Comparison of ENCODE assay signal across 24 cellular contexts in the genomic region with DNA sequence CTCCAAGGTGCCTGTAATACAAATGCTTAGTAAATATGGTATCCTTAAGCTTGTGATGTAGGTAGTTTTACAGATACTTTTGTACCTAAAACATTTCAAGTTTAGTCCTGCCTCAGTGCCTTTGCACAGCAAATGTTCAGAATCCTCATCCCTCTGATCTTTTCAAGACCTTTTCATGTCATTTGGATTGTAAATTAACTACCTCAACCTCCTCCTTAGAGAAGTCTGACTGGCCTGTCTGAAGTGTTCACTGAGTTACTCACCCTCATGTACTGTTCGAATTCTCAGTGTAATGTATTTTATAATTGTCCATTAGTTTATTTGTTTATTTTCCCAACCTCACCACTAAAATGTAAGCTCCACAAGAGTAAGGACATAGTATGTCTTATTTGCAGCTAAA.
DNase-seq lines count a peak whose midpoint lies in the region; ATAC-seq, FAIRE-seq and TF ChIP-seq lines count a peak whose summit lies in the region.
"Had no signal": no experiment of that assay in that cellular context is flagged by ENCODE, and none has a peak within 500 bp of the region (broad histone marks: within the 10 kb centered on the region; RNA-seq: fewer than 3 reads in every experiment).

No MANE protein-coding gene starts in this region.

- FAIRE-seq in RCC 7860 (lab: Jason Lieb, UNC) = peak; percentile 85
- FAIRE-seq: G401.6, HTR-8/SVneo had no signal

- intact Hi-C loops in mucosa of descending colon (cut with DNase I, micrococcal nuclease) = no loop called here

- H3K36me3 ChIP-seq in mucosa of descending colon (ENCODE audit: low read depth) (no peaks in the 10 kb centered on the region), gastroesophageal sphincter (no peaks in the 10 kb centered on the region)
- H3K36me3 ChIP-seq: BLaER1, SJCRH30 had no signal

- H3K9me3 Mint-ChIP-seq in T-helper 2 cell treated with Interferon-gamma antibody and Interleukin-4, amounts not matched to agents 5 μg/mL and 100 μg/mL, for 36 hours = no peaks in the 10 kb centered on the region
- H3K9me3 Mint-ChIP-seq: CD4-positive, alpha-beta T cell; H9 had no signal

- no peak overlapping the region for H3K4me3 Mint-ChIP-seq in T-helper 2 cell treated with Interferon-gamma antibody and Interleukin-4, amounts not matched to agents 5 μg/mL and 100 μg/mL, for 36 hours
- H3K4me3 Mint-ChIP-seq: CD4-positive, alpha-beta T cell; H9 had no signal

- no peak for TF ChIP-seq EP300 in gastroesophageal sphincter (IDR thresholded peaks at IDR 0.05)

- no peak overlapping the region for H3K27ac ChIP-seq in gastroesophageal sphincter
- H3K27ac ChIP-seq: BLaER1, SJCRH30 had no signal

- peaks cover 2% of the 10 kb centered on the region for H3K4me1 Mint-ChIP-seq in T-helper 2 cell treated with Interferon-gamma antibody and Interleukin-4, amounts not matched to agents 5 μg/mL and 100 μg/mL, for 36 hours (ENCODE audit: low read depth)
- H3K4me1 Mint-ChIP-seq: H9 had no signal

- H3K4me3 ChIP-seq in mucosa of descending colon (no peak overlapping the region), gastroesophageal sphincter (no peak overlapping the region)
- H3K4me3 ChIP-seq: BLaER1, SJCRH30 had no signal

- ATAC-seq in mucosa of descending colon = no peak
- ATAC-seq in gastroesophageal sphincter = no peak

- no peak overlapping the region for H3K27ac Mint-ChIP-seq in T-helper 2 cell treated with Interferon-gamma antibody and Interleukin-4, amounts not matched to agents 5 μg/mL and 100 μg/mL, for 36 hours
- H3K27ac Mint-ChIP-seq: CD4-positive, alpha-beta T cell; H9 had no signal

- H3K27me3 Mint-ChIP-seq in T-helper 2 cell treated with Interferon-gamma antibody and Interleukin-4, amounts not matched to agents 5 μg/mL and 100 μg/mL, for 36 hours (ENCODE audit: low read depth) = no peaks in the 10 kb centered on the region
- H3K27me3 Mint-ChIP-seq: CD4-positive, alpha-beta T cell had no signal

- TF ChIP-seq POLR2A in gastroesophageal sphincter (IDR thresholded peaks at IDR 0.05) = no peak

- TF ChIP-seq CTCF in mucosa of descending colon (IDR thresholded peaks at IDR 0.05) = no peak
- no peak for TF ChIP-seq CTCF in gastroesophageal sphincter (IDR thresholded peaks at IDR 0.05)

- H3K4me1 ChIP-seq in mucosa of descending colon (ENCODE audit: low read depth) (no peaks in the 10 kb centered on the region), gastroesophageal sphincter (no peaks in the 10 kb centered on the region)
- H3K4me1 ChIP-seq: BLaER1, SJCRH30 had no signal

- WGBS in gastroesophageal sphincter (ENCODE audit: low coverage in 1 of 2), 2 donors = 95 to 100% methylated on average over 1 of the region's 1 CpG

- no peaks in the 10 kb centered on the region for H3K36me3 Mint-ChIP-seq in T-helper 2 cell treated with Interferon-gamma antibody and Interleukin-4, amounts not matched to agents 5 μg/mL and 100 μg/mL, for 36 hours (ENCODE audit: low read depth)

- no peaks in the 10 kb centered on the region for H3K9me3 ChIP-seq in mucosa of descending colon
- no peaks in the 10 kb centered on the region for H3K9me3 ChIP-seq in gastroesophageal sphincter
- H3K9me3 ChIP-seq: BLaER1, SJCRH30 had no signal

- no peaks in the 10 kb centered on the region for H3K27me3 ChIP-seq in gastroesophageal sphincter
- H3K27me3 ChIP-seq: BLaER1, SJCRH30 had no signal

- DNase-seq in ELR (ENCODE audit: low read depth) = peak; percentile 18
- peak; percentile 50 for DNase-seq in RCC 7860 (ENCODE audit: low spot score)
- peak; percentile 21 for DNase-seq in iris pigment epithelial cell (ENCODE audit: low read depth)
- DNase-seq in mucosa of descending colon = no peak
- no peak for DNase-seq in NCI-H2081 (lab: John Stamatoyannopoulos, UW)
- DNase-seq in T-helper 2 cell treated with Interferon-gamma antibody and Interleukin-4, amounts not matched to agents 5 μg/mL and 100 μg/mL, for 36 hours (ENCODE audit: low spot score) = no peak
- DNase-seq: CD4-positive, alpha-beta T cell; COR-L47; DMS79 treated with DMSO at 0.1 percent for 48 hours; H9; MV-4-11; NCI-H1105 treated with DMSO at 0.1 percent for 48 hours; NCI-H2029 treated with DMSO at 0.1 percent for 48 hours; NCI-H2171; NCI-H345; NCI-H524; NCI-H774; NK-92 treated with Interleukin-12 subunit alpha and Interleukin-12 subunit beta, amount 100 ng/mL, for 24 hours; SJCRH30; T-helper 1 cell had no signal

Comparison
In these comparisons a context has a peak if more than half of its experiments do, and no peak if none do; other contexts are left out.
1. DNase-seq: peak in ELR (single experiment), RCC 7860 (single experiment) and iris pigment epithelial cell (single experiment); none in mucosa of descending colon (0 of 3), NCI-H2081 (0 of 2) and T-helper 2 cell treated with Interferon-gamma antibody and Interleukin-4, amounts not matched to agents 5 μg/mL and 100 μg/mL, for 36 hours (single experiment).